ENCODE assay signal across 22 cellular contexts in genomic region chr13:95254341-95254740, GRCh38. TPM values are rescaled to one million over a fixed set of nuclear protein-coding genes. Genes with fewer than 3 reads are reported as not detected.
DNase-seq lines count a peak whose midpoint lies in the region; ATAC-seq and TF ChIP-seq lines count a peak whose summit lies in the region.
"Had no signal": no experiment of that assay in that cellular context is flagged by ENCODE, and none has a peak within 500 bp of the region (broad histone marks: within the 10 kb centered on the region; RNA-seq: fewer than 3 reads in every experiment).

No MANE protein-coding gene starts in this region.

- no peaks in the 10 kb centered on the region for H3K27me3 ChIP-seq in SJCRH30
- H3K27me3 ChIP-seq: Peyer's patch had no signal

- no peaks in the 10 kb centered on the region for H3K9me3 Mint-ChIP-seq in activated naive CD4-positive, alpha-beta T cell treated with anti-CD3 and anti-CD28 coated beads for 36 hours
- H3K9me3 Mint-ChIP-seq: activated CD4-positive, alpha-beta T cell treated with anti-CD3 and anti-CD28 coated beads, Interleukin-2, amount 10 ng/mL, durations not matched to agents 7 days and 5 days; memory B cell; natural killer cell treated with Interleukin-12 subunit alpha and Interleukin-12 subunit beta and Interleukin-15 and Interleukin-18, amount 100 ng/mL, for 72 hours had no signal

- H3K27ac Mint-ChIP-seq in activated naive CD4-positive, alpha-beta T cell treated with anti-CD3 and anti-CD28 coated beads for 36 hours = no peak overlapping the region
- H3K27ac Mint-ChIP-seq: activated CD4-positive, alpha-beta T cell treated with anti-CD3 and anti-CD28 coated beads, Interleukin-2, amount 10 ng/mL, durations not matched to agents 7 days and 5 days; memory B cell; natural killer cell treated with Interleukin-12 subunit alpha and Interleukin-12 subunit beta and Interleukin-15 and Interleukin-18, amount 100 ng/mL, for 72 hours; progenitor cell of endocrine pancreas had no signal

- no peak for TF ChIP-seq CTCF in HEK293 (tag by site-specific recombination; IDR thresholded peaks at IDR 0.05)
- TF ChIP-seq CTCF in fibroblast of mammary gland (conservative IDR thresholded peaks at IDR 0.05; ENCODE audit: control insufficient read depth, insufficient read depth, low read depth, low read length) = no peak

- intact Hi-C loops in activated naive CD4-positive, alpha-beta T cell treated with anti-CD3 and anti-CD28 coated beads for 36 hours (cut with micrococcal nuclease) = no loop called here

- peaks cover 2% of the 10 kb centered on the region for H3K4me1 Mint-ChIP-seq in activated naive CD4-positive, alpha-beta T cell treated with anti-CD3 and anti-CD28 coated beads for 36 hours (ENCODE audit: low read depth)

- POLR2A ChIA-PET in HEK293 (lab: Yijun Ruan, JAX) = no interaction called here

- ATAC-seq in stimulated activated naive CD8-positive, alpha-beta T cell treated with anti-CD3 and anti-CD28 coated beads, Interleukin-15, Interleukin-2, amounts not matched to agents 100 U/mL and 50 U/mL, for 24 hours = no peak
- no peak for ATAC-seq in HG02588 (IDR thresholded peaks at IDR 0.05; ENCODE audit: unreplicated experiment)
- ATAC-seq: natural killer cell treated with Interleukin-12 subunit alpha and Interleukin-12 subunit beta and Interleukin-15 and Interleukin-18, amount 100 ng/mL, for 72 hours had no signal

- no peak overlapping the region for H3K4me3 Mint-ChIP-seq in activated naive CD4-positive, alpha-beta T cell treated with anti-CD3 and anti-CD28 coated beads for 36 hours
- H3K4me3 Mint-ChIP-seq: activated CD4-positive, alpha-beta T cell treated with anti-CD3 and anti-CD28 coated beads, Interleukin-2, amount 10 ng/mL, durations not matched to agents 7 days and 5 days; memory B cell; natural killer cell treated with Interleukin-12 subunit alpha and Interleukin-12 subunit beta and Interleukin-15 and Interleukin-18, amount 100 ng/mL, for 72 hours had no signal

- no peaks in the 10 kb centered on the region for H3K27me3 Mint-ChIP-seq in activated naive CD4-positive, alpha-beta T cell treated with anti-CD3 and anti-CD28 coated beads for 36 hours (ENCODE audit: low read depth)
- H3K27me3 Mint-ChIP-seq: activated CD4-positive, alpha-beta T cell treated with anti-CD3 and anti-CD28 coated beads, Interleukin-2, amount 10 ng/mL, durations not matched to agents 7 days and 5 days; memory B cell; natural killer cell treated with Interleukin-12 subunit alpha and Interleukin-12 subunit beta and Interleukin-15 and Interleukin-18, amount 100 ng/mL, for 72 hours; progenitor cell of endocrine pancreas had no signal

- H3K4me1 ChIP-seq in HEK293 (ENCODE audit: control insufficient read depth, insufficient read depth, low read length) (no peaks in the 10 kb centered on the region), SJCRH30 (peaks cover 43% of the 10 kb centered on the region)
- H3K4me1 ChIP-seq: Peyer's patch had no signal

- H3K9me3 ChIP-seq in HEK293 (ENCODE audit: control insufficient read depth, insufficient read depth, low read depth, low read length) (no peaks in the 10 kb centered on the region), SJCRH30 (replicated peaks) (no peaks in the 10 kb centered on the region)
- H3K9me3 ChIP-seq: Peyer's patch, thoracic aorta had no signal

- peaks cover 19% of the 10 kb centered on the region for H3K36me3 Mint-ChIP-seq in activated naive CD4-positive, alpha-beta T cell treated with anti-CD3 and anti-CD28 coated beads for 36 hours (ENCODE audit: low read depth)
- H3K36me3 Mint-ChIP-seq: natural killer cell treated with Interleukin-12 subunit alpha and Interleukin-12 subunit beta and Interleukin-15 and Interleukin-18, amount 100 ng/mL, for 72 hours had no signal

- CTCF ChIA-PET in HEK293 (lab: Yijun Ruan, JAX) = no interaction called here
- CTCF ChIA-PET in activated naive CD4-positive, alpha-beta T cell treated with anti-CD3 and anti-CD28 coated beads for 36 hours (lab: Charles Lee) = no interaction called here

- H3K27ac ChIP-seq in HEK293 (ENCODE audit: extremely low read depth, low read depth, low read length) (no peak overlapping the region), SJCRH30 (peak overlapping the region; percentile 55)
- H3K27ac ChIP-seq: C4-2B, Peyer's patch, thoracic aorta had no signal

- H3K4me3 ChIP-seq in HEK293 (ENCODE audit: low read depth, low read length) (no peak overlapping the region), SJCRH30 (no peak overlapping the region), fibroblast of mammary gland (ENCODE audit: control insufficient read depth, low read depth, low read length) (no peak overlapping the region)
- H3K4me3 ChIP-seq: Peyer's patch, thoracic aorta had no signal

- DNase-seq in A172 (ENCODE audit: low spot score) (peak; percentile 78), SJCRH30 (no peak), fibroblast of mammary gland (ENCODE audit: low read depth) (peak; percentile 18)
- DNase-seq in stimulated activated CD4-positive, alpha-beta T cell treated with anti-CD3 and anti-CD28 coated beads, Interleukin-4, amount 100 ng/mL, for 24 hours = no peak
- DNase-seq in stimulated activated naive CD8-positive, alpha-beta T cell treated with anti-CD3 and anti-CD28 coated beads, Interleukin-15, Interleukin-2, amounts not matched to agents 100 U/mL and 50 U/mL, for 24 hours = no peak
- DNase-seq in activated naive CD4-positive, alpha-beta T cell treated with anti-CD3 and anti-CD28 coated beads for 36 hours = no peak
- DNase-seq: activated CD4-positive, alpha-beta T cell treated with anti-CD3 and anti-CD28 coated beads, Interleukin-2, amount 10 ng/mL, durations not matched to agents 7 days and 5 days; activated gamma-delta T cell; amniotic stem cell; cerebellar nuclear complex; hippocampal formation; kidney; NCI-H1105 treated with DMSO at 0.1 percent for 48 hours; NCI-H82; Peyer's patch had no signal

- no peaks in the 10 kb centered on the region for H3K36me3 ChIP-seq in HEK293 (ENCODE audit: control insufficient read depth in 2 of 2, insufficient read depth in 1 of 2, low read length in 2 of 2)
- no peaks in the 10 kb centered on the region for H3K36me3 ChIP-seq in SJCRH30
- H3K36me3 ChIP-seq: Peyer's patch, thoracic aorta had no signal

TF ChIP-seq in HEK293, 187 proteins besides CTCF, POLR2A, EP300 and RAD21:
- TF ChIP-seq PRDM6 (tag by site-specific recombination; IDR thresholded peaks at IDR 0.05) (0 out of 2 replicates have a peak, but pooled peaks have one; percentile 12), OSR2 (tag by site-specific recombination; IDR thresholded peaks at IDR 0.05) (no peak)

RNA-seq across cellular contexts. Expression of gene ABCC4, which starts 46.9 kb away (rescaled TPM):
- 45.7 and 51.6 TPM in 2 replicates for total RNA-seq in A172 (2014; rRNA removed; shearing (Covaris generic))
- 24.1 and 25.7 TPM in 2 replicates for total RNA-seq in SJCRH30 (2014; rRNA removed; shearing (Covaris generic))
- total RNA-seq in activated naive CD4-positive, alpha-beta T cell treated with anti-CD3 and anti-CD28 coated beads for 36 hours = 1 to 10 TPM; 8.0 to 8.1 TPM

Comparison
In these comparisons a context has a peak if more than half of its experiments do, and no peak if none do; other contexts are left out.
1. DNase-seq: peak in A172 (single experiment) and fibroblast of mammary gland (single experiment); none in SJCRH30 (0 of 2), stimulated activated CD4-positive, alpha-beta T cell treated with anti-CD3 and anti-CD28 coated beads, Interleukin-4, amount 100 ng/mL, for 24 hours (single experiment), stimulated activated naive CD8-positive, alpha-beta T cell treated with anti-CD3 and anti-CD28 coated beads, Interleukin-15, Interleukin-2, amounts not matched to agents 100 U/mL and 50 U/mL, for 24 hours (single experiment) and activated naive CD4-positive, alpha-beta T cell treated with anti-CD3 and anti-CD28 coated beads for 36 hours (single experiment).